Comparison of ENCODE assay signal across 15 cellular contexts in the genomic region with DNA sequence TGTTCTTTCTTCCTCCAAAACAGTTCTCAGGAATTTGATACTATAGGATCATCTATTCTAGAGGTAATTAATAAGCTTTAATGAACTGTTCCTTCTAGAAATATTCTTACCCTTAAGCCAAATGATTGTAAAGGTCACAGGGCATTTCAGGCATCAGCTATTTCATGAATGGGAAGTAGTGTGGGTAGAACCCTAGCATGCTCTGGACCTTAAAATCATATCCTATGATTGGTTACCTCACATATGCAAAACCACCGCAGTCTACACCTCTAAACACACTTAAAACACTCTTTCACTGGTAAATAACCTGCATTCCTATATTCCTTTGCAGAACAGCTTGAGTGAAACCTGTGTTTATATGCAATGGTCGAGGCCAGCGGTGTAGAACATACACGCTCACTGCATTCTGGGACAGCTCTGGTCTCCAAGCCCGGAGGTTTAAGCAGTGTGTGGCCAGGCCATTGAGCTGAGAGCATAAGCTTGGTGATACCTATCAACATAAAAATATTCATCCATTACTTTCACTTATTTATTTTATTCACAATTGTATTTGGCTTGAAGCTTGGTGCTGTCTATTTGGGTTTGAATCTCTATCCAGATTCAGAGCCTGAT.
DNase-seq lines count a peak whose midpoint lies in the region; ATAC-seq lines count a peak whose summit lies in the region.
"Had no signal": no experiment of that assay in that cellular context is flagged by ENCODE, and none has a peak within 500 bp of the region (broad histone marks: within the 10 kb centered on the region; RNA-seq: fewer than 3 reads in every experiment).

No MANE protein-coding gene starts in this region.

- H3K36me3 Mint-ChIP-seq in activated CD4-positive, alpha-beta T cell treated with anti-CD3 and anti-CD28 coated beads, Interleukin-2, amount 10 ng/mL, durations not matched to agents 24 days and 14 days (ENCODE audit: low read depth): peaks cover 10% of the 10 kb centered on the region
- H3K36me3 Mint-ChIP-seq in IgD-negative memory B cell: peaks cover 2% of the 10 kb centered on the region
- H3K36me3 Mint-ChIP-seq in activated CD8-positive, alpha-beta T cell treated with anti-CD3 and anti-CD28 coated beads, Interleukin-2, amount 10 ng/mL, durations not matched to agents 7 days and 5 days (ENCODE audit: low read depth): peaks cover 27% of the 10 kb centered on the region
- H3K36me3 Mint-ChIP-seq in natural killer cell treated with Interleukin-12 subunit alpha and Interleukin-12 subunit beta and Interleukin-15 and Interleukin-18, amount 100 ng/mL, for 72 hours: peaks cover 13% of the 10 kb centered on the region

- no peaks in the 10 kb centered on the region for H3K27me3 Mint-ChIP-seq in activated CD4-positive, alpha-beta T cell treated with anti-CD3 and anti-CD28 coated beads, Interleukin-2, amount 10 ng/mL, durations not matched to agents 24 days and 14 days
- H3K27me3 Mint-ChIP-seq in IgD-negative memory B cell: no peaks in the 10 kb centered on the region
- H3K27me3 Mint-ChIP-seq in activated CD8-positive, alpha-beta T cell treated with anti-CD3 and anti-CD28 coated beads, Interleukin-2, amount 10 ng/mL, durations not matched to agents 7 days and 5 days (ENCODE audit: low read depth): no peaks in the 10 kb centered on the region
- H3K27me3 Mint-ChIP-seq in natural killer cell treated with Interleukin-12 subunit alpha and Interleukin-12 subunit beta and Interleukin-15 and Interleukin-18, amount 100 ng/mL, for 72 hours: no peaks in the 10 kb centered on the region

- CTCF ChIA-PET in activated CD8-positive, alpha-beta T cell treated with anti-CD3 and anti-CD28 coated beads, Interleukin-2, amount 10 ng/mL, durations not matched to agents 7 days and 5 days (lab: Charles Lee): interaction anchor here (0.8 to 31.2 kb wide), 24 partner anchors 9 to 212 kb away, joined by 3 to 803 read pairs (median 8); partner anchors contain the start of gene RASGRP1

- POLR2A ChIA-PET in activated CD8-positive, alpha-beta T cell treated with anti-CD3 and anti-CD28 coated beads, Interleukin-2, amount 10 ng/mL, durations not matched to agents 7 days and 5 days (lab: Charles Lee): interaction anchor here (0.8 to 8.2 kb wide), 19 partner anchors 9 to 154 kb away, joined by 3 to 254 read pairs (median 6); partner anchors contain the start of gene RASGRP1

- peak; percentile 21 for ATAC-seq in activated CD8-positive, alpha-beta T cell treated with anti-CD3 and anti-CD28 coated beads, Interleukin-2, amount 10 ng/mL, durations not matched to agents 7 days and 5 days
- peak; percentile 31 to 53 for ATAC-seq in natural killer cell treated with Interleukin-12 subunit alpha and Interleukin-12 subunit beta and Interleukin-15 and Interleukin-18, amount 100 ng/mL, for 72 hours
- ATAC-seq in GM21737 (IDR thresholded peaks at IDR 0.05; ENCODE audit: unreplicated experiment): no peak
- ATAC-seq: A549, gastrocnemius medialis had no signal

- intact Hi-C loops in activated CD4-positive, alpha-beta T cell treated with anti-CD3 and anti-CD28 coated beads, Interleukin-2, amount 10 ng/mL, durations not matched to agents 24 days and 14 days (cut with micrococcal nuclease): no loop called here

- H3K27ac Mint-ChIP-seq in activated CD4-positive, alpha-beta T cell treated with anti-CD3 and anti-CD28 coated beads, Interleukin-2, amount 10 ng/mL, durations not matched to agents 24 days and 14 days: peak overlapping the region; percentile 90
- H3K27ac Mint-ChIP-seq in IgD-negative memory B cell: peak overlapping the region in 2 of 3 donors; percentile 63 to 85
- peak overlapping the region; percentile 95 for H3K27ac Mint-ChIP-seq in activated CD8-positive, alpha-beta T cell treated with anti-CD3 and anti-CD28 coated beads, Interleukin-2, amount 10 ng/mL, durations not matched to agents 7 days and 5 days
- H3K27ac Mint-ChIP-seq in natural killer cell treated with Interleukin-12 subunit alpha and Interleukin-12 subunit beta and Interleukin-15 and Interleukin-18, amount 100 ng/mL, for 72 hours: peak overlapping the region; percentile 94 to 97

- peaks cover 68% of the 10 kb centered on the region for H3K4me1 Mint-ChIP-seq in activated CD4-positive, alpha-beta T cell treated with anti-CD3 and anti-CD28 coated beads, Interleukin-2, amount 10 ng/mL, durations not matched to agents 24 days and 14 days
- H3K4me1 Mint-ChIP-seq in IgD-negative memory B cell: peaks cover 34 to 43% (median 41%) of the 10 kb centered on the region in 3 donors
- peaks cover 88% of the 10 kb centered on the region for H3K4me1 Mint-ChIP-seq in activated CD8-positive, alpha-beta T cell treated with anti-CD3 and anti-CD28 coated beads, Interleukin-2, amount 10 ng/mL, durations not matched to agents 7 days and 5 days (ENCODE audit: low read depth)
- H3K4me1 Mint-ChIP-seq in natural killer cell treated with Interleukin-12 subunit alpha and Interleukin-12 subunit beta and Interleukin-15 and Interleukin-18, amount 100 ng/mL, for 72 hours (ENCODE audit: low read depth in 2 of 2): peaks cover 62 to 66% of the 10 kb centered on the region in 2 donors

- peak overlapping the region; percentile 82 for H3K4me3 Mint-ChIP-seq in activated CD4-positive, alpha-beta T cell treated with anti-CD3 and anti-CD28 coated beads, Interleukin-2, amount 10 ng/mL, durations not matched to agents 24 days and 14 days
- H3K4me3 Mint-ChIP-seq in IgD-negative memory B cell: peak overlapping the region; percentile 49 to 88 (median 82)
- peak overlapping the region; percentile 80 for H3K4me3 Mint-ChIP-seq in activated CD8-positive, alpha-beta T cell treated with anti-CD3 and anti-CD28 coated beads, Interleukin-2, amount 10 ng/mL, durations not matched to agents 7 days and 5 days
- peak overlapping the region; percentile 73 for H3K4me3 Mint-ChIP-seq in natural killer cell treated with Interleukin-12 subunit alpha and Interleukin-12 subunit beta and Interleukin-15 and Interleukin-18, amount 100 ng/mL, for 72 hours

- no peaks in the 10 kb centered on the region for H3K9me3 Mint-ChIP-seq in activated CD4-positive, alpha-beta T cell treated with anti-CD3 and anti-CD28 coated beads, Interleukin-2, amount 10 ng/mL, durations not matched to agents 24 days and 14 days
- no peaks in the 10 kb centered on the region for H3K9me3 Mint-ChIP-seq in IgD-negative memory B cell
- peaks cover 10% of the 10 kb centered on the region for H3K9me3 Mint-ChIP-seq in activated CD8-positive, alpha-beta T cell treated with anti-CD3 and anti-CD28 coated beads, Interleukin-2, amount 10 ng/mL, durations not matched to agents 7 days and 5 days (ENCODE audit: insufficient read depth)
- no peaks in the 10 kb centered on the region for H3K9me3 Mint-ChIP-seq in natural killer cell treated with Interleukin-12 subunit alpha and Interleukin-12 subunit beta and Interleukin-15 and Interleukin-18, amount 100 ng/mL, for 72 hours

- peak; percentile 72 for DNase-seq in activated CD4-positive, alpha-beta T cell treated with anti-CD3 and anti-CD28 coated beads, Interleukin-2, amount 10 ng/mL, durations not matched to agents 24 days and 14 days
- DNase-seq in activated CD4-positive, alpha-beta T cell treated with anti-CD3 and anti-CD28 coated beads, Interleukin-2, amount 50 U/mL, for 4 hours: no peak
- peak; percentile 42 for DNase-seq in activated CD8-positive, alpha-beta T cell treated with anti-CD3 and anti-CD28 coated beads, Interleukin-2, amount 10 ng/mL, durations not matched to agents 7 days and 5 days
- no peak for DNase-seq in natural killer cell treated with Interleukin-12 subunit alpha and Interleukin-12 subunit beta and Interleukin-15 and Interleukin-18, amount 100 ng/mL, for 72 hours (ENCODE audit: low spot score)
- no peak for DNase-seq in LoVo (ENCODE audit: low spot score)
- no peak for DNase-seq in HT-29 (ENCODE audit: low spot score)
- DNase-seq: gastrocnemius medialis, GM23248, IMR-90, NCI-H1092 treated with DMSO at 0.1 percent for 48 hours, NCI-H82, posterior cingulate gyrus had no signal

Comparison
In these comparisons a context has a peak if more than half of its experiments do, and no peak if none do; other contexts are left out.
1. DNase-seq: peak in activated CD4-positive, alpha-beta T cell treated with anti-CD3 and anti-CD28 coated beads, Interleukin-2, amount 10 ng/mL, durations not matched to agents 24 days and 14 days (single experiment) and activated CD8-positive, alpha-beta T cell treated with anti-CD3 and anti-CD28 coated beads, Interleukin-2, amount 10 ng/mL, durations not matched to agents 7 days and 5 days (single experiment); none in activated CD4-positive, alpha-beta T cell treated with anti-CD3 and anti-CD28 coated beads, Interleukin-2, amount 50 U/mL, for 4 hours (0 of 2), natural killer cell treated with Interleukin-12 subunit alpha and Interleukin-12 subunit beta and Interleukin-15 and Interleukin-18, amount 100 ng/mL, for 72 hours (single experiment), LoVo (single experiment) and HT-29 (single experiment).
2. Peak in every context shown above with its lines, with median percentiles within 50 percentile points of each other: H3K27ac Mint-ChIP-seq and H3K4me3 Mint-ChIP-seq.